In genomic region chr6:43629505-43630300, GRCh38 we compare ENCODE assay signal across 1 cellular context.
TF ChIP-seq lines count a peak whose summit lies in the region.

No MANE protein-coding gene starts in this region.

TF ChIP-seq in H1, 55 proteins besides CTCF, POLR2A, EP300 and RAD21:
- TF ChIP-seq SP1 (IDR thresholded peaks at IDR 0.05; ENCODE audit: low read depth, low read length): peak; percentile 39; the same call in 1 of the 2 replicates
- TF ChIP-seq, protein P1, sequence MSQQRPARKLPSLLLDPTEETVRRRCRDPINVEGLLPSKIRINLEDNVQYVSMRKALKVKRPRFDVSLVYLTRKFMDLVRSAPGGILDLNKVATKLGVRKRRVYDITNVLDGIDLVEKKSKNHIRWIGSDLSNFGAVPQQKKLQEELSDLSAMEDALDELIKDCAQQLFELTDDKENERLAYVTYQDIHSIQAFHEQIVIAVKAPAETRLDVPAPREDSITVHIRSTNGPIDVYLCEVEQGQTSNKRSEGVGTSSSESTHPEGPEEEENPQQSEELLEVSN (IDR thresholded peaks at IDR 0.05): peak; percentile 94
- no peak; the same call in 1 of the 2 replicates for TF ChIP-seq CHD2 (IDR thresholded peaks at IDR 0.05; ENCODE audit: low read length)
- peak; percentile 75 for TF ChIP-seq POLR2AphosphoS5 (IDR thresholded peaks at IDR 0.05; ENCODE audit: low read depth, low read length)
- TF ChIP-seq SIX5 (IDR thresholded peaks at IDR 0.05; ENCODE audit: low read depth, low read length): peak; percentile 39
- TF ChIP-seq CTBP2 (IDR thresholded peaks at IDR 0.05; ENCODE audit: borderline replicate concordance, insufficient read depth, insufficient read length, low read length): no peak
- TF ChIP-seq EZH2 (IDR thresholded peaks at IDR 0.05; ENCODE audit: low read depth, low read length, severe bottlenecking): no peak
- 0 out of 4 replicates have a peak, but pooled peaks of 1 of the 2 experiments have one; percentile 10 for TF ChIP-seq SIN3A (conservative IDR thresholded peaks at IDR 0.05 in 1 of 2, IDR thresholded peaks at IDR 0.05 in 1 of 2; ENCODE audit: low read depth in 1 of 2, low read length in 2 of 2)
- peak; percentile 45; the same call in 1 of the 2 replicates for TF ChIP-seq GTF2F1 (IDR thresholded peaks at IDR 0.05; ENCODE audit: borderline replicate concordance, low read depth, low read length)
- TF ChIP-seq MAFK (IDR thresholded peaks at IDR 0.05; ENCODE audit: low read depth, low read length): 0 out of 2 replicates have a peak, but pooled peaks have one; percentile 4
- TF ChIP-seq, protein P2, sequence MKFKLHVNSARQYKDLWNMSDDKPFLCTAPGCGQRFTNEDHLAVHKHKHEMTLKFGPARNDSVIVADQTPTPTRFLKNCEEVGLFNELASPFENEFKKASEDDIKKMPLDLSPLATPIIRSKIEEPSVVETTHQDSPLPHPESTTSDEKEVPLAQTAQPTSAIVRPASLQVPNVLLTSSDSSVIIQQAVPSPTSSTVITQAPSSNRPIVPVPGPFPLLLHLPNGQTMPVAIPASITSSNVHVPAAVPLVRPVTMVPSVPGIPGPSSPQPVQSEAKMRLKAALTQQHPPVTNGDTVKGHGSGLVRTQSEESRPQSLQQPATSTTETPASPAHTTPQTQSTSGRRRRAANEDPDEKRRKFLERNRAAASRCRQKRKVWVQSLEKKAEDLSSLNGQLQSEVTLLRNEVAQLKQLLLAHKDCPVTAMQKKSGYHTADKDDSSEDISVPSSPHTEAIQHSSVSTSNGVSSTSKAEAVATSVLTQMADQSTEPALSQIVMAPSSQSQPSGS (IDR thresholded peaks at IDR 0.05; ENCODE audit: low read length): 0 out of 2 replicates have a peak, but pooled peaks have one; percentile 47
- peak; percentile 40 for TF ChIP-seq KDM4A (IDR thresholded peaks at IDR 0.05; ENCODE audit: low read depth, low read length, severe bottlenecking)
- peak; percentile 50; the same call in 1 of the 2 replicates for TF ChIP-seq TAF1 (IDR thresholded peaks at IDR 0.05; ENCODE audit: low read depth, low read length)
- no peak for TF ChIP-seq SIRT6 (IDR thresholded peaks at IDR 0.05; ENCODE audit: low read length)
- no peak for TF ChIP-seq SAP30 (IDR thresholded peaks at IDR 0.05; ENCODE audit: insufficient read depth, insufficient replicate concordance, low read length)
- TF ChIP-seq TBP (IDR thresholded peaks at IDR 0.05; ENCODE audit: low read depth, low read length): peak; percentile 93
- peak; percentile 72; the same call in 1 of the 2 replicates for TF ChIP-seq KDM1A (IDR thresholded peaks at IDR 0.05; ENCODE audit: borderline replicate concordance, low read length)
- TF ChIP-seq, protein P3, sequence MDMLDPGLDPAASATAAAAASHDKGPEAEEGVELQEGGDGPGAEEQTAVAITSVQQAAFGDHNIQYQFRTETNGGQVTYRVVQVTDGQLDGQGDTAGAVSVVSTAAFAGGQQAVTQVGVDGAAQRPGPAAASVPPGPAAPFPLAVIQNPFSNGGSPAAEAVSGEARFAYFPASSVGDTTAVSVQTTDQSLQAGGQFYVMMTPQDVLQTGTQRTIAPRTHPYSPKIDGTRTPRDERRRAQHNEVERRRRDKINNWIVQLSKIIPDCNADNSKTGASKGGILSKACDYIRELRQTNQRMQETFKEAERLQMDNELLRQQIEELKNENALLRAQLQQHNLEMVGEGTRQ (IDR thresholded peaks at IDR 0.05; ENCODE audit: low read length): 0 out of 2 replicates have a peak, but pooled peaks have one; percentile 18
- peak; percentile 59; the same call in 1 of the 2 replicates for TF ChIP-seq PHF8 (conservative IDR thresholded peaks at IDR 0.05; ENCODE audit: low read depth, low read length)
- TF ChIP-seq MAX (IDR thresholded peaks at IDR 0.05): peak; percentile 79
- TF ChIP-seq ASH2L (IDR thresholded peaks at IDR 0.05; ENCODE audit: low read length): peak; percentile 93
- peak; percentile 64 for TF ChIP-seq CEBPB (IDR thresholded peaks at IDR 0.05; ENCODE audit: low read depth, low read length)
- TF ChIP-seq RNF2 (IDR thresholded peaks at IDR 0.05; ENCODE audit: borderline replicate concordance, low read depth, low read length, missing control alignments, poor library complexity, severe bottlenecking): no peak
TF ChIP-seq in H1: peak in this region for 17.
